ENCODE assay signal across 12 cellular contexts in the genomic region with DNA sequence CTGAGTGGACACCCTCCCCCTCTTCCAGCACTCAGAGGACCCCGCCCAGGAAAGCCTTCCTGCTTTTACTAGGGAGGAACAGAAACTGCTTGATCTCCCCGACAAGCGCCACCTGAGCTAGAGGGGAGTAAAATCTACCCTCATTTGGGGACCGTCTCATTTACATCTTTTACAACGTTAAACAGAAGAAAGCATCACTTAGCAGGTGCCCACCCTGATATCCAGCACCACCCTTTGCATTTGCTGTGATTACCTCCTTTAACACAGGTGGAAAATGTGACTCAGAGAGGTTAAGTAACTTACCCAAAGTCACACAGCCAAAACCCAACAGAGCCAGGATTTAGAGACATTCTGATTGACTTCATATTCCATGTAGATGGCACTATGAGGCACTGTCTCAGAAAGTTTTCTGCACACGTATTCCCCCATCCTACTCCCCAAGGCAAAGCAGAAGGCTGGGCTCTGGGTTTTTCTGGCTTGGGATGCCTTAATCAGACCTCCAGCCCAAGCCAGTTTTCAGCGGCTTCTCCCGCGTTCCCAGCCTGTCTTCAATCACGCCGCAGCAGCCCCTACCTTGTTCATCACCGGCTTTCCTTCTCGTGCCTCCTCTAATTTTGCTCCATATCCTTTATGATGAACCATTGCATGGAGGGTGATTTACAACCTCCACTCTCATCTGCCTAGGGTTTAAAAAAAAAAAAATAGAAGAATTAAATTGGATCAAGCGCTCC.
A peak's percentile ranks its signal among the peaks of the same experiment; 100 is the strongest.
DNase-seq lines count a peak whose midpoint lies in the region; ATAC-seq and TF ChIP-seq lines count a peak whose summit lies in the region.
"Had no signal": no experiment of that assay in that cellular context is flagged by ENCODE, and none has a peak within 500 bp of the region (broad histone marks: within the 10 kb centered on the region; RNA-seq: fewer than 3 reads in every experiment).

No MANE protein-coding gene starts in this region.

- H3K27ac ChIP-seq in SU-DHL-6 (ENCODE audit: low read depth, low read length) = peak overlapping the region; percentile 82
- H3K27ac ChIP-seq: C4-2B, VCaP had no signal

- H2AFZ ChIP-seq in SU-DHL-6 (ENCODE audit: low read depth, low read length, severe bottlenecking) = peak overlapping the region; percentile 12

- peaks cover 11% of the 10 kb centered on the region for H3K4me1 ChIP-seq in BE2C
- no peaks in the 10 kb centered on the region for H3K4me1 ChIP-seq in ES-I3 (ENCODE audit: insufficient read depth, low read length)

- no peaks in the 10 kb centered on the region for H3K9me3 ChIP-seq in BE2C
- H3K9me3 ChIP-seq in ES-I3 (ENCODE audit: control insufficient read depth, insufficient read depth, low read length) = no peaks in the 10 kb centered on the region
- H3K9me3 ChIP-seq in SU-DHL-6 (ENCODE audit: insufficient read depth, low read length) = no peaks in the 10 kb centered on the region

- no peaks in the 10 kb centered on the region for H3K79me2 ChIP-seq in SU-DHL-6 (ENCODE audit: insufficient read depth, low read length)

- TF ChIP-seq CTCF in BE2C (IDR thresholded peaks at IDR 0.05; ENCODE audit: low read depth, low read length) = no peak
- TF ChIP-seq CTCF in SU-DHL-6 (IDR thresholded peaks at IDR 0.05; ENCODE audit: insufficient read depth, low read length, poor library complexity, severe bottlenecking) = no peak

- H3K4me2 ChIP-seq in SU-DHL-6 (ENCODE audit: low read depth, low read length, poor library complexity, severe bottlenecking) = peak overlapping the region; percentile 68

- ATAC-seq in HG02938 (IDR thresholded peaks at IDR 0.05; ENCODE audit: unreplicated experiment) (no peak), HG02763 (IDR thresholded peaks at IDR 0.05; ENCODE audit: unreplicated experiment) (no peak), HG03521 (IDR thresholded peaks at IDR 0.05; ENCODE audit: unreplicated experiment) (no peak)

- H3F3A ChIP-seq in SU-DHL-6 (ENCODE audit: insufficient read depth) = peaks cover 29% of the 10 kb centered on the region

- H3K36me3 ChIP-seq in BE2C (no peaks in the 10 kb centered on the region), ES-I3 (ENCODE audit: insufficient read depth, low read length) (no peaks in the 10 kb centered on the region), SU-DHL-6 (ENCODE audit: low read length) (no peaks in the 10 kb centered on the region)

- H3K4me3 ChIP-seq in BE2C (ENCODE audit: low read depth, low read length) (peak overlapping the region; percentile 66), SU-DHL-6 (ENCODE audit: insufficient read depth, low read length, poor library complexity, severe bottlenecking) (peak overlapping the region; percentile 38)

- H4K20me1 ChIP-seq in SU-DHL-6 (ENCODE audit: low read depth, low read length) = no peaks in the 10 kb centered on the region

- DNase-seq in BE2C (peak; percentile 34), iPS-NIHi7 (ENCODE audit: extremely low spot score) (peak; percentile 55), GF-D8 (lab: John Stamatoyannopoulos, UW) (no peak)
- DNase-seq: midbrain, Right ventricle myocardium superior had no signal

- no peaks in the 10 kb centered on the region for H3K9me2 ChIP-seq in SU-DHL-6 (replicated peaks; ENCODE audit: insufficient read depth, low read length)

- H3K9ac ChIP-seq in ES-I3 (ENCODE audit: low read depth, low read length) (peak overlapping the region; percentile 66; the same call in 1 of the 2 replicates), SU-DHL-6 (ENCODE audit: low read length) (peak overlapping the region; percentile 42)

- H3K27me3 ChIP-seq in BE2C = no peaks in the 10 kb centered on the region
- no peaks in the 10 kb centered on the region for H3K27me3 ChIP-seq in SU-DHL-6 (ENCODE audit: low read length)
